Comparison of ENCODE assay signal across 8 cellular contexts in genomic region chr1:19485362-19486187, GRCh38. TPM values are rescaled to one million over a fixed set of nuclear protein-coding genes. Genes with fewer than 3 reads are reported as not detected.
DNase-seq lines count a peak whose midpoint lies in the region; ATAC-seq and TF ChIP-seq lines count a peak whose summit lies in the region.

Gene CAPZB (minus strand): TSS chr1:19485539. CDS start chr1:19485438, 101 bp downstream.

- H3K4me1 ChIP-seq in PC-9 (replicated peaks; ENCODE audit: insufficient read depth) (peaks cover 26% of the 10 kb centered on the region), esophagus (ENCODE audit: control insufficient read depth in 2 of 2, insufficient read depth in 2 of 2, low read length in 1 of 2) (peaks cover 12 to 23% of the 10 kb centered on the region in 2 donors), muscle layer of colon (ENCODE audit: insufficient read depth, low read length) (peaks cover 53% of the 10 kb centered on the region)

- H3K4me2 ChIP-seq in PC-9: peak within 1 kb of the TSS; percentile 86

- H3K9me2 ChIP-seq in PC-9 (ENCODE audit: insufficient read depth): no peaks in the 10 kb centered on the region

- H3K27me3 ChIP-seq in PC-9 (ENCODE audit: insufficient read depth, low read depth) (no peaks in the 10 kb centered on the region), esophagus (ENCODE audit: control insufficient read depth in 1 of 2, insufficient read depth in 2 of 2, low read length in 2 of 2) (no peaks in the 10 kb centered on the region), muscle layer of colon (ENCODE audit: control insufficient read depth in 1 of 2, insufficient read depth in 2 of 2, low read length in 2 of 2) (no peaks in the 10 kb centered on the region)

- peak within 1 kb of the TSS; percentile 97 for H3K9ac ChIP-seq in muscle layer of colon (ENCODE audit: low read length)

- peaks cover 36% of the 10 kb centered on the region for H4K20me1 ChIP-seq in PC-9 (ENCODE audit: insufficient read depth)

- CTCF ChIA-PET in PC-9 (lab: Charles Lee): no interaction called here

- no peaks in the 10 kb centered on the region for H3K27me3 Mint-ChIP-seq in activated T-cell treated with anti-CD3 and anti-CD28 coated beads, Interleukin-2, amount 50 U/mL, for 4 hours (ENCODE audit: low read depth)

- H3K9me3 Mint-ChIP-seq in activated T-cell treated with anti-CD3 and anti-CD28 coated beads, Interleukin-2, amount 50 U/mL, for 4 hours: no peaks in the 10 kb centered on the region

- POLR2A ChIA-PET in PC-9 (lab: Charles Lee; ENCODE audit: unreplicated experiment): interaction anchor here (0.6 to 0.7 kb wide), 7 partner anchors 16 to 158 kb away, joined by 3 to 24 read pairs (median 15); partner anchors contain the start of gene NBL1

- peak within 1 kb of the TSS; percentile 75 for H3K4me3 ChIP-seq in PC-9
- peak within 1 kb of the TSS; percentile 79 to 84 for H3K4me3 ChIP-seq in esophagus (ENCODE audit: low read depth in 1 of 2, low read length in 2 of 2)
- H3K4me3 ChIP-seq in muscle layer of colon (ENCODE audit: low read depth in 1 of 2, low read length in 2 of 2): peak within 1 kb of the TSS; percentile 89 to 97

- H3F3A ChIP-seq in PC-9 (ENCODE audit: insufficient read depth, low read depth): peaks cover 11% of the 10 kb centered on the region; the same call in 1 of the 2 replicates

- H2AFZ ChIP-seq in PC-9: peak within 1 kb of the TSS; percentile 83

- H3K4me3 Mint-ChIP-seq in activated T-cell treated with anti-CD3 and anti-CD28 coated beads, Interleukin-2, amount 50 U/mL, for 4 hours: peak within 1 kb of the TSS; percentile 93

- DNase-seq in DMS 273 treated with DMSO at 0.1 percent for 48 hours (lab: John Stamatoyannopoulos, UW) (peak; percentile 51), HuH-7 (ENCODE audit: low spot score) (peak; percentile 96), PC-9 (peak; percentile 57 to 90)
- DNase-seq in activated T-cell treated with anti-CD3 and anti-CD28 coated beads, Interleukin-2, amount 50 U/mL, for 4 hours: peak; percentile 95
- peak; percentile 86 to 91 for DNase-seq in stimulated activated CD8-positive, alpha-beta memory T cell treated with anti-CD3 and anti-CD28 coated beads, Interleukin-7, amount 100 ng/mL, for 1 hour (ENCODE audit: low read depth in 2 of 2)

- H3K9me3 ChIP-seq in PC-9 (ENCODE audit: insufficient read depth, low read depth) (no peaks in the 10 kb centered on the region), esophagus (ENCODE audit: control insufficient read depth in 2 of 2, insufficient read depth in 1 of 2, low read depth in 1 of 2, low read length in 1 of 2) (no peaks in the 10 kb centered on the region), muscle layer of colon (ENCODE audit: low read length) (no peaks in the 10 kb centered on the region)

- H3K36me3 Mint-ChIP-seq in activated T-cell treated with anti-CD3 and anti-CD28 coated beads, Interleukin-2, amount 50 U/mL, for 4 hours (ENCODE audit: insufficient read depth): peaks cover 7% of the 10 kb centered on the region

- whole genome bisulfite sequencing in esophagus, 2 donors: 0 to 1% methylated on average over 29 to 105 of the region's 106 CpGs

- intact Hi-C loops in PC-9 (cut with micrococcal nuclease; ENCODE audit: unreplicated experiment): loop anchor here (1.0 to 10.0 kb wide), 4 partner anchors 37 to 162 kb away; a partner anchor contains a TSS

- H3K27ac ChIP-seq in PC-9 (peak within 1 kb of the TSS; percentile 72), esophagus (ENCODE audit: low read depth in 2 of 2, low read length in 1 of 2) (peak within 1 kb of the TSS; percentile 93 to 98), muscle layer of colon (ENCODE audit: low read depth, low read length) (peak within 1 kb of the TSS; percentile 99)

- H3K79me2 ChIP-seq in PC-9 (ENCODE audit: low read depth): peaks cover 53% of the 10 kb centered on the region

- H3K36me3 ChIP-seq in PC-9 (ENCODE audit: low read depth) (no peaks in the 10 kb centered on the region; the same call in 1 of the 2 replicates), esophagus (ENCODE audit: control insufficient read depth in 2 of 2, insufficient read depth in 2 of 2, low read length in 1 of 2) (peaks cover 0 to 5% of the 10 kb centered on the region in 2 donors), muscle layer of colon (ENCODE audit: insufficient read depth, low read length) (no peaks in the 10 kb centered on the region)

- H3K4me1 Mint-ChIP-seq in activated T-cell treated with anti-CD3 and anti-CD28 coated beads, Interleukin-2, amount 50 U/mL, for 4 hours (ENCODE audit: low read depth): peaks cover 59% of the 10 kb centered on the region

- no TSS peak for BruUV-seq in PC-9 (replicated peaks; lab: Mats Ljungman, UMichigan)

- peak; percentile 66 for ATAC-seq in GM21526 (IDR thresholded peaks at IDR 0.05; ENCODE audit: low FRiP score, unreplicated experiment)
- ATAC-seq in activated T-cell treated with anti-CD3 and anti-CD28 coated beads, Interleukin-2, amount 50 U/mL, for 4 hours: peak; percentile 90 to 91

- TF ChIP-seq CTCF in PC-9 (conservative IDR thresholded peaks at IDR 0.05): no peak

RNA-seq across cellular contexts. Expression of gene CAPZB, which starts in this region (rescaled TPM):
- total RNA-seq in PC-9 (2021): 222 and 274 TPM in 2 replicates
- 100 to 1,000 TPM; 262 to 285 (median 264) TPM for total RNA-seq in activated T-cell treated with anti-CD3 and anti-CD28 coated beads, Interleukin-2, amount 50 U/mL, for 4 hours
- 100 to 1,000 TPM; 221 to 272 TPM for polyA plus RNA-seq in esophagus

Comparison
In these comparisons a context has a peak if more than half of its experiments do, and no peak if none do; other contexts are left out.
1. Peak in every context shown above with its lines: DNase-seq, ATAC-seq, H3K4me3 ChIP-seq and H3K27ac ChIP-seq.